9 cellular contexts compared by ENCODE assay signal in the genomic region with DNA sequence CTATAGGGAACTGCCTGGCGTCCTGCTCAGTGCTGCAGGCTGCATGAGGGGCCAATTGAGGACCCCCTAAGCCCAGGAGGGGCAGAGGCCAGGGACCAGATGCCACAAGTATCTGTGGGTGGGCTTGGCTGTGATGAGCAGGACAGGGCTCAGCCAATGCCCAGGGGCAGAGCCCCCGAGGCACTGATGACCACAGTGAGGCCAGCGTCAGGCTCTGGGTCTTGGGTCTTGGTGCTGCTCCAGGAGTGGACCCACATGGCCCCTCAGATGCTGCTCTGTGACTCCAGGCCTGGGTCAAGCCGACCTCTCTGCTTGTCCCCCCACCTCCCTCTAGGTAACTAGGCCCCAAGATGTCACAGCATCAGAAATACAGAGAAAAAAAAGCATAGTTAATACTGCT. TPM values are rescaled to one million over a fixed set of nuclear protein-coding genes. Genes with fewer than 3 reads are reported as not detected.
"Had no signal": no experiment of that assay in that cellular context is flagged by ENCODE, and none has a peak within 500 bp of the region (broad histone marks: within the 10 kb centered on the region; RNA-seq: fewer than 3 reads in every experiment).

No MANE protein-coding gene starts in this region.

- FAIRE-seq: H1, H54, HepG2 had no signal

- H3K27ac ChIP-seq: HL-60 had no signal

- H2AFZ ChIP-seq: GM23338 had no signal

- H3K4me1 Mint-ChIP-seq: GM23338 had no signal

- DNase-seq: H9, HCEC 1CT, KG1 had no signal

- H3K36me3 Mint-ChIP-seq: IgD-negative memory B cell had no signal

- H3K9me3 Mint-ChIP-seq: GM23338, IgD-negative memory B cell had no signal

- H3K4me2 ChIP-seq: GM23338 had no signal

- ATAC-seq: GM23338, HepG2 had no signal

- H3K27ac Mint-ChIP-seq: GM23338 had no signal

- H3K4me3 Mint-ChIP-seq: GM23338, H9 had no signal

- H3K4me3 ChIP-seq: GM23338 had no signal

RNA-seq across cellular contexts. Expression of a gene that starts 50.6 kb away (rescaled TPM):
- polyA plus RNA-seq: IgD-negative memory B cell had no signal
